Comparison of ENCODE assay signal across 2 cellular contexts in genomic region chr11:126210871-126211235, GRCh38.
TF ChIP-seq lines count a peak whose summit lies in the region.

No MANE protein-coding gene starts in this region.

TF ChIP-seq in K562, 482 proteins besides CTCF, POLR2A, EP300 and RAD21:
- 0 out of 2 replicates have a peak, but pooled peaks have one; percentile 43 for TF ChIP-seq GTF2E2 (tag; IDR thresholded peaks at IDR 0.05)
- TF ChIP-seq, protein P1, sequence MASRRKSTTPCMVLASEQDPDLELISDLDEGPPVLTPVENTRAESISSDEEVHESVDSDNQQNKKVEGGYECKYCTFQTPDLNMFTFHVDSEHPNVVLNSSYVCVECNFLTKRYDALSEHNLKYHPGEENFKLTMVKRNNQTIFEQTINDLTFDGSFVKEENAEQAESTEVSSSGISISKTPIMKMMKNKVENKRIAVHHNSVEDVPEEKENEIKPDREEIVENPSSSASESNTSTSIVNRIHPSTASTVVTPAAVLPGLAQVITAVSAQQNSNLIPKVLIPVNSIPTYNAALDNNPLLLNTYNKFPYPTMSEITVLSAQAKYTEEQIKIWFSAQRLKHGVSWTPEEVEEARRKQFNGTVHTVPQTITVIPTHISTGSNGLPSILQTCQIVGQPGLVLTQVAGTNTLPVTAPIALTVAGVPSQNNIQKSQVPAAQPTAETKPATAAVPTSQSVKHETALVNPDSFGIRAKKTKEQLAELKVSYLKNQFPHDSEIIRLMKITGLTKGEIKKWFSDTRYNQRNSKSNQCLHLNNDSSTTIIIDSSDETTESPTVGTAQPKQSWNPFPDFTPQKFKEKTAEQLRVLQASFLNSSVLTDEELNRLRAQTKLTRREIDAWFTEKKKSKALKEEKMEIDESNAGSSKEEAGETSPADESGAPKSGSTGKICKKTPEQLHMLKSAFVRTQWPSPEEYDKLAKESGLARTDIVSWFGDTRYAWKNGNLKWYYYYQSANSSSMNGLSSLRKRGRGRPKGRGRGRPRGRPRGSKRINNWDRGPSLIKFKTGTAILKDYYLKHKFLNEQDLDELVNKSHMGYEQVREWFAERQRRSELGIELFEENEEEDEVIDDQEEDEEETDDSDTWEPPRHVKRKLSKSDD (conservative IDR thresholded peaks at IDR 0.05; ENCODE audit: low read length) = no peak
- peak; percentile 25; the same call in 1 of the 2 replicates for TF ChIP-seq GATA2 (CRISPR knock-in tag; IDR thresholded peaks at IDR 0.05)
- TF ChIP-seq IRF9 (tag; IDR thresholded peaks at IDR 0.05) = no peak
- TF ChIP-seq, protein P2, sequence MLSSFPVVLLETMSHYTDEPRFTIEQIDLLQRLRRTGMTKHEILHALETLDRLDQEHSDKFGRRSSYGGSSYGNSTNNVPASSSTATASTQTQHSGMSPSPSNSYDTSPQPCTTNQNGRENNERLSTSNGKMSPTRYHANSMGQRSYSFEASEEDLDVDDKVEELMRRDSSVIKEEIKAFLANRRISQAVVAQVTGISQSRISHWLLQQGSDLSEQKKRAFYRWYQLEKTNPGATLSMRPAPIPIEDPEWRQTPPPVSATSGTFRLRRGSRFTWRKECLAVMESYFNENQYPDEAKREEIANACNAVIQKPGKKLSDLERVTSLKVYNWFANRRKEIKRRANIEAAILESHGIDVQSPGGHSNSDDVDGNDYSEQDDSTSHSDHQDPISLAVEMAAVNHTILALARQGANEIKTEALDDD (IDR thresholded peaks at IDR 0.05) = 0 out of 2 replicates have a peak, but pooled peaks have one; percentile 45

TF ChIP-seq in HEK293T, 16 proteins besides CTCF, POLR2A, EP300 and RAD21:
- TF ChIP-seq HDGF (IDR thresholded peaks at IDR 0.05; ENCODE audit: borderline replicate concordance) (no peak), SUZ12 (IDR thresholded peaks at IDR 0.05) (no peak), ZNF384 (IDR thresholded peaks at IDR 0.05) (no peak), LEF1 (IDR thresholded peaks at IDR 0.05; ENCODE audit: borderline replicate concordance) (no peak), FOXM1 (IDR thresholded peaks at IDR 0.05; ENCODE audit: borderline replicate concordance) (no peak), ELF4 (IDR thresholded peaks at IDR 0.05) (no peak), FOXK2 (IDR thresholded peaks at IDR 0.05) (no peak), CTBP1 (IDR thresholded peaks at IDR 0.05; ENCODE audit: borderline replicate concordance) (no peak), NFRKB (IDR thresholded peaks at IDR 0.05) (no peak), PKNOX1 (IDR thresholded peaks at IDR 0.05) (no peak), BHLHE40 (IDR thresholded peaks at IDR 0.05; ENCODE audit: borderline replicate concordance) (no peak)
